In the genomic region with DNA sequence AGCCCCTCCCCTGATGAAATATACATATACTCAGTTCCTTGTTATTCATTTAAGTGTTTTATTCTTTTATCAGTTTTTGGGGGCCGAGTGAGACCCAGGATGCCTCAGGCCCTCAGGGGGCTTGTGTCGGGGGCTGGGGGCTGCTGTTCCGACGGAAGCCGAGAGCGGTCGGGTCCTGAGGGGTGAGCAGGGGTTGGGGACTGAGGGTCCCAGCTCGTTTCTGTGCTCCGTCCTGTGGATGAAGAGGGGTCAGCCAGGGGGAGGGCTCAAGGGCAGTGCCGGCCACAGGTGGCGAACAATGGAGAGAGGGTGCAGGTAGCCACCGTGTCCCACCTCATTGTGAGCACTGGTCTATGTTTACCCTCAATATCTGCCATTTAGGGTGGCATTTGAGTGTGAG, we compare ENCODE assay signal across 17 cellular contexts. TPM values are rescaled to one million over a fixed set of nuclear protein-coding genes. Genes with fewer than 3 reads are reported as not detected.
DNase-seq lines count a peak whose midpoint lies in the region; ATAC-seq and TF ChIP-seq lines count a peak whose summit lies in the region.
"Had no signal": no experiment of that assay in that cellular context is flagged by ENCODE, and none has a peak within 500 bp of the region (broad histone marks: within the 10 kb centered on the region; RNA-seq: fewer than 3 reads in every experiment).

No MANE protein-coding gene starts in this region.

- H3K4me1 Mint-ChIP-seq in activated CD4-positive, alpha-beta memory T cell treated with anti-CD3 and anti-CD28 coated beads, Interleukin-2, amount 10 ng/mL, durations not matched to agents 7 days and 5 days = peaks cover 44% of the 10 kb centered on the region
- peaks cover 37% of the 10 kb centered on the region for H3K4me1 Mint-ChIP-seq in activated CD4-positive, alpha-beta memory T cell treated with anti-CD3 and anti-CD28 coated beads for 36 hours (ENCODE audit: low read depth)
- H3K4me1 Mint-ChIP-seq in CD8-positive, alpha-beta T cell (ENCODE audit: low read depth) = peaks cover 48% of the 10 kb centered on the region
- peaks cover 22% of the 10 kb centered on the region for H3K4me1 Mint-ChIP-seq in activated T-helper 17 cell treated with anti-CD3 and anti-CD28 coated beads, Interleukin-2, amount 50 U/mL, for 72 hours
- H3K4me1 Mint-ChIP-seq in nephron = peaks cover 21% of the 10 kb centered on the region

- no peak for ATAC-seq in CD8-positive, alpha-beta T cell
- no peak for ATAC-seq in activated T-helper 17 cell treated with anti-CD3 and anti-CD28 coated beads, Interleukin-2, amount 50 U/mL, for 72 hours (replicated peaks)
- ATAC-seq in HG03045 (IDR thresholded peaks at IDR 0.05; ENCODE audit: unreplicated experiment) = no peak

- no peak overlapping the region for H3K4me3 ChIP-seq in CD8-positive, alpha-beta T cell (ENCODE audit: low read depth, low read length)

- no peaks in the 10 kb centered on the region for H3K9me3 Mint-ChIP-seq in activated CD4-positive, alpha-beta memory T cell treated with anti-CD3 and anti-CD28 coated beads, Interleukin-2, amount 10 ng/mL, durations not matched to agents 7 days and 5 days
- no peaks in the 10 kb centered on the region for H3K9me3 Mint-ChIP-seq in activated CD4-positive, alpha-beta memory T cell treated with anti-CD3 and anti-CD28 coated beads for 36 hours
- H3K9me3 Mint-ChIP-seq in CD8-positive, alpha-beta T cell = no peaks in the 10 kb centered on the region
- H3K9me3 Mint-ChIP-seq in activated T-helper 17 cell treated with anti-CD3 and anti-CD28 coated beads, Interleukin-2, amount 50 U/mL, for 72 hours = no peaks in the 10 kb centered on the region
- no peaks in the 10 kb centered on the region for H3K9me3 Mint-ChIP-seq in nephron

- H3K9me3 ChIP-seq in CD8-positive, alpha-beta T cell (ENCODE audit: low read length) = no peaks in the 10 kb centered on the region

- POLR2A ChIA-PET in activated CD4-positive, alpha-beta memory T cell treated with anti-CD3 and anti-CD28 coated beads, Interleukin-2, amount 10 ng/mL, durations not matched to agents 7 days and 5 days (lab: Charles Lee) = interaction anchor here (0.9 to 2.4 kb wide), 2 partner anchors 13 to 17 kb away, joined by 4 to 5 read pairs; no protein-coding TSS in a partner anchor
- POLR2A ChIA-PET in activated CD4-positive, alpha-beta memory T cell treated with anti-CD3 and anti-CD28 coated beads for 36 hours (lab: Charles Lee) = no interaction called here
- POLR2A ChIA-PET in CD8-positive, alpha-beta T cell (lab: Charles Lee) = no interaction called here

- intact Hi-C loops in activated CD4-positive, alpha-beta memory T cell treated with anti-CD3 and anti-CD28 coated beads for 36 hours (cut with micrococcal nuclease) = no loop called here
- intact Hi-C loops in CD8-positive, alpha-beta T cell (cut with DNase I, micrococcal nuclease) = loop anchor here in 1 of 2 experiments (10.0 kb wide), 1 partner anchor 437 kb away; no protein-coding TSS in a partner anchor

- peaks cover 14% of the 10 kb centered on the region for H3K36me3 Mint-ChIP-seq in activated CD4-positive, alpha-beta memory T cell treated with anti-CD3 and anti-CD28 coated beads, Interleukin-2, amount 10 ng/mL, durations not matched to agents 7 days and 5 days (ENCODE audit: low read depth)
- H3K36me3 Mint-ChIP-seq in activated CD4-positive, alpha-beta memory T cell treated with anti-CD3 and anti-CD28 coated beads for 36 hours = peaks cover 12% of the 10 kb centered on the region
- H3K36me3 Mint-ChIP-seq in CD8-positive, alpha-beta T cell = peaks cover 41% of the 10 kb centered on the region
- peaks cover 37% of the 10 kb centered on the region for H3K36me3 Mint-ChIP-seq in activated T-helper 17 cell treated with anti-CD3 and anti-CD28 coated beads, Interleukin-2, amount 50 U/mL, for 72 hours (ENCODE audit: low read depth)
- H3K36me3 Mint-ChIP-seq in nephron (ENCODE audit: low read depth) = peaks cover 7% of the 10 kb centered on the region

- H3K36me3 ChIP-seq in CD8-positive, alpha-beta T cell (ENCODE audit: insufficient read depth, low read length) = peaks cover 11% of the 10 kb centered on the region

- TF ChIP-seq CTCF in CD8-positive, alpha-beta T cell (IDR thresholded peaks at IDR 0.05) = no peak
- TF ChIP-seq CTCF in nephron (IDR thresholded peaks at IDR 0.05; ENCODE audit: unreplicated experiment in 3 of 3) = no peak

- no peak overlapping the region for H3K27ac Mint-ChIP-seq in activated CD4-positive, alpha-beta memory T cell treated with anti-CD3 and anti-CD28 coated beads, Interleukin-2, amount 10 ng/mL, durations not matched to agents 7 days and 5 days
- H3K27ac Mint-ChIP-seq in activated CD4-positive, alpha-beta memory T cell treated with anti-CD3 and anti-CD28 coated beads for 36 hours = no peak overlapping the region
- no peak overlapping the region for H3K27ac Mint-ChIP-seq in CD8-positive, alpha-beta T cell
- H3K27ac Mint-ChIP-seq in activated T-helper 17 cell treated with anti-CD3 and anti-CD28 coated beads, Interleukin-2, amount 50 U/mL, for 72 hours = no peak overlapping the region
- no peak overlapping the region for H3K27ac Mint-ChIP-seq in nephron

- CTCF ChIA-PET in activated CD4-positive, alpha-beta memory T cell treated with anti-CD3 and anti-CD28 coated beads, Interleukin-2, amount 10 ng/mL, durations not matched to agents 7 days and 5 days (lab: Charles Lee) = no interaction called here
- CTCF ChIA-PET in activated CD4-positive, alpha-beta memory T cell treated with anti-CD3 and anti-CD28 coated beads for 36 hours (lab: Charles Lee) = no interaction called here
- CTCF ChIA-PET in CD8-positive, alpha-beta T cell (lab: Charles Lee) = no interaction called here

- H3K4me3 Mint-ChIP-seq in activated CD4-positive, alpha-beta memory T cell treated with anti-CD3 and anti-CD28 coated beads, Interleukin-2, amount 10 ng/mL, durations not matched to agents 7 days and 5 days = peak overlapping the region; percentile 10
- no peak overlapping the region for H3K4me3 Mint-ChIP-seq in activated CD4-positive, alpha-beta memory T cell treated with anti-CD3 and anti-CD28 coated beads for 36 hours
- peak overlapping the region; percentile 45 for H3K4me3 Mint-ChIP-seq in CD8-positive, alpha-beta T cell
- peak overlapping the region; percentile 16 for H3K4me3 Mint-ChIP-seq in activated T-helper 17 cell treated with anti-CD3 and anti-CD28 coated beads, Interleukin-2, amount 50 U/mL, for 72 hours
- H3K4me3 Mint-ChIP-seq in nephron = peak overlapping the region; percentile 39 to 63 (median 63)

- no peak overlapping the region for H3K27ac ChIP-seq in CD8-positive, alpha-beta T cell (ENCODE audit: low read depth, low read length)

- no peak for DNase-seq in activated CD4-positive, alpha-beta memory T cell treated with anti-CD3 and anti-CD28 coated beads, Interleukin-2, amount 10 ng/mL, durations not matched to agents 7 days and 5 days
- DNase-seq in activated CD4-positive, alpha-beta memory T cell treated with anti-CD3 and anti-CD28 coated beads for 36 hours = no peak
- peak in 1 of 7 experiments; percentile 10 for DNase-seq in CD8-positive, alpha-beta T cell
- DNase-seq in islet precursor cell (no peak), DMS 273 treated with DMSO at 0.1 percent for 48 hours (lab: John Stamatoyannopoulos, UW) (no peak)
- DNase-seq: 8988T, DMS153, KBM-7, NCI-H1436, NCI-H2081, NCI-H774, RPMI8226 had no signal

- H3K4me1 ChIP-seq in CD8-positive, alpha-beta T cell (ENCODE audit: insufficient read depth, low read length) = peaks cover 34% of the 10 kb centered on the region

- no peaks in the 10 kb centered on the region for H3K27me3 Mint-ChIP-seq in activated CD4-positive, alpha-beta memory T cell treated with anti-CD3 and anti-CD28 coated beads, Interleukin-2, amount 10 ng/mL, durations not matched to agents 7 days and 5 days
- no peaks in the 10 kb centered on the region for H3K27me3 Mint-ChIP-seq in activated CD4-positive, alpha-beta memory T cell treated with anti-CD3 and anti-CD28 coated beads for 36 hours
- H3K27me3 Mint-ChIP-seq in CD8-positive, alpha-beta T cell (ENCODE audit: low read depth) = no peaks in the 10 kb centered on the region
- H3K27me3 Mint-ChIP-seq in activated T-helper 17 cell treated with anti-CD3 and anti-CD28 coated beads, Interleukin-2, amount 50 U/mL, for 72 hours = no peaks in the 10 kb centered on the region
- peaks cover 17% of the 10 kb centered on the region for H3K27me3 Mint-ChIP-seq in nephron (ENCODE audit: low read depth)

- H3K27me3 ChIP-seq in CD8-positive, alpha-beta T cell (ENCODE audit: insufficient read depth, low read length) = no peaks in the 10 kb centered on the region

RNA-seq across cellular contexts. Expression of a gene that starts 1.9 kb away (rescaled TPM):
- total RNA-seq in activated CD4-positive, alpha-beta memory T cell treated with anti-CD3 and anti-CD28 coated beads, Interleukin-2, amount 10 ng/mL, durations not matched to agents 7 days and 5 days = 1 to 10 TPM; 1.9 to 2.1 TPM
- total RNA-seq in activated CD4-positive, alpha-beta memory T cell treated with anti-CD3 and anti-CD28 coated beads for 36 hours = under 1 TPM; 0.41 to 0.62 TPM
- 1 to 10 TPM; 1.1 to 1.7 TPM for total RNA-seq in CD8-positive, alpha-beta T cell
- 10 to 100 TPM in 1 of 2 donors, 1 to 10 TPM in 1; 3.6 to 19.5 TPM for total RNA-seq in activated T-helper 17 cell treated with anti-CD3 and anti-CD28 coated beads, Interleukin-2, amount 50 U/mL, for 72 hours
- total RNA-seq: H4, NCI-H460 had no signal

RNA-seq across cellular contexts. Expression of a gene that starts 2.0 kb away (rescaled TPM):
- total RNA-seq in activated CD4-positive, alpha-beta memory T cell treated with anti-CD3 and anti-CD28 coated beads, Interleukin-2, amount 10 ng/mL, durations not matched to agents 7 days and 5 days = 100 to 1,000 TPM; 123 to 136 TPM
- 100 to 1,000 TPM; 106 to 114 TPM for total RNA-seq in activated CD4-positive, alpha-beta memory T cell treated with anti-CD3 and anti-CD28 coated beads for 36 hours
- total RNA-seq in CD8-positive, alpha-beta T cell = 100 to 1,000 TPM; 186 to 188 TPM
- total RNA-seq in activated T-helper 17 cell treated with anti-CD3 and anti-CD28 coated beads, Interleukin-2, amount 50 U/mL, for 72 hours = 10 to 100 TPM; 90.1 to 93.7 TPM

RNA-seq across cellular contexts. Expression of a gene that starts 2.2 kb away (rescaled TPM):
- 10 to 100 TPM; 48.5 TPM for total RNA-seq in activated CD4-positive, alpha-beta memory T cell treated with anti-CD3 and anti-CD28 coated beads, Interleukin-2, amount 10 ng/mL, durations not matched to agents 7 days and 5 days
- 10 to 100 TPM; 50.0 to 52.4 TPM for total RNA-seq in activated CD4-positive, alpha-beta memory T cell treated with anti-CD3 and anti-CD28 coated beads for 36 hours
- total RNA-seq in CD8-positive, alpha-beta T cell = 100 to 1,000 TPM; 127 to 133 TPM
- 10 to 100 TPM; 39.0 to 53.8 TPM for total RNA-seq in activated T-helper 17 cell treated with anti-CD3 and anti-CD28 coated beads, Interleukin-2, amount 50 U/mL, for 72 hours

RNA-seq across cellular contexts. Expression of a gene that starts 5.3 kb away (rescaled TPM):
- 100 to 1,000 TPM; 169 to 171 TPM for total RNA-seq in activated CD4-positive, alpha-beta memory T cell treated with anti-CD3 and anti-CD28 coated beads, Interleukin-2, amount 10 ng/mL, durations not matched to agents 7 days and 5 days
- total RNA-seq in activated CD4-positive, alpha-beta memory T cell treated with anti-CD3 and anti-CD28 coated beads for 36 hours = 100 to 1,000 TPM; 109 to 111 TPM
- total RNA-seq in CD8-positive, alpha-beta T cell = 100 to 1,000 TPM; 260 to 270 TPM
- total RNA-seq in activated T-helper 17 cell treated with anti-CD3 and anti-CD28 coated beads, Interleukin-2, amount 50 U/mL, for 72 hours = 100 to 1,000 TPM; 113 to 154 TPM

RNA-seq across cellular contexts. Expression of a gene that starts 35.9 kb away (rescaled TPM):
- under 1 TPM; 0.13 to 0.33 TPM for total RNA-seq in activated CD4-positive, alpha-beta memory T cell treated with anti-CD3 and anti-CD28 coated beads, Interleukin-2, amount 10 ng/mL, durations not matched to agents 7 days and 5 days
- under 1 TPM; 0.17 to 0.31 TPM for total RNA-seq in activated CD4-positive, alpha-beta memory T cell treated with anti-CD3 and anti-CD28 coated beads for 36 hours
- total RNA-seq in CD8-positive, alpha-beta T cell = under 1 TPM; 0.28 to 0.33 TPM
- total RNA-seq in activated T-helper 17 cell treated with anti-CD3 and anti-CD28 coated beads, Interleukin-2, amount 50 U/mL, for 72 hours = under 1 TPM; 0.11 to 0.37 TPM
